23 cellular contexts compared by ENCODE assay signal in the genomic region with DNA sequence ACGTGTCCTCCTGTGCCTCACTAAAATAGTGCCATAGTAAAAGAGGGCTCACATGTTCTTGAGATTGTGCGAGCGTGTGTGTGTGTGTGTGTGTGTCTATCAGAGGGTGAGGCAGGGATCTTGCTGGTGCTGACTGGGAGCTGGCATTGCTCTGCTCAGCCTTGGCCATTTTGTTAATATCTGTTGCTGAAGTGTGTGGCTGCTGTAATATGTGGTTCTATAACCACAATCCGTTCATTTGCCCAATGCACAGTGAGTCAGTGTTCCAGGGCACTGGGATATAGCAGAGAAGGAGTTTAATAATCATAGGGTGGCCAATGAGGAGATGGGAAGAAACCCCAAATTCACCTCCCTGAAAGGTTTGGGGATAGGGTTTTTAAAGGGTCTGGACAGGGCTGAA.
A peak's percentile ranks its signal among the peaks of the same experiment; 100 is the strongest.
DNase-seq lines count a peak whose midpoint lies in the region; ATAC-seq and TF ChIP-seq lines count a peak whose summit lies in the region.
"Had no signal": no experiment of that assay in that cellular context is flagged by ENCODE, and none has a peak within 500 bp of the region (broad histone marks: within the 10 kb centered on the region; RNA-seq: fewer than 3 reads in every experiment).

No MANE protein-coding gene starts in this region.

- H2BK20ac ChIP-seq in IMR-90 (ENCODE audit: low read depth, low read length) = no peak overlapping the region

- H4K91ac ChIP-seq in IMR-90 (ENCODE audit: insufficient read depth, low read depth, low read length) = no peak overlapping the region

- peak overlapping the region; percentile 12 for H3K4ac ChIP-seq in IMR-90 (ENCODE audit: low read depth, low read length)

- H2AK9ac ChIP-seq in IMR-90 (replicated peaks; ENCODE audit: low read depth, low read length, poor library complexity) = no peak overlapping the region

- H4K5ac ChIP-seq in IMR-90 (ENCODE audit: low read depth, low read length) = no peak overlapping the region

- H3K18ac ChIP-seq in IMR-90 (ENCODE audit: low read depth, low read length) = no peak overlapping the region

- no peak for TF ChIP-seq EP300 in transverse colon (IDR thresholded peaks at IDR 0.05; ENCODE audit: low read depth)

- CTCF ChIA-PET in CD4-positive, alpha-beta memory T cell (lab: Charles Lee; ENCODE audit: partially characterized antibody) = no interaction called here
- CTCF ChIA-PET in IMR-90 (lab: Yijun Ruan, JAX) = no interaction called here

- no peak for DNase-seq in CD4-positive, alpha-beta memory T cell
- no peak for DNase-seq in IMR-90
- DNase-seq in choroid plexus epithelial cell (ENCODE audit: low read depth) = peak; percentile 22
- no peak for DNase-seq in mesothelial cell of epicardium (ENCODE audit: low spot score in 2 of 2, unreplicated experiment in 2 of 2)
- no peak for DNase-seq in transverse colon
- DNase-seq in left cardiac atrium = no peak
- no peak for DNase-seq in NCI-H1436 (lab: John Stamatoyannopoulos, UW)
- DNase-seq: adrenal gland, cortex of kidney, DMS 273 treated with DMSO at 0.1 percent for 48 hours, heart right ventricle, mucosa of descending colon, NCI-H1105, NCI-H2081 treated with DMSO at 0.1 percent for 48 hours, NCI-H510A, Peyer's patch, posterior cingulate gyrus, WERI-Rb-1 had no signal

- no CpG with 5 or more reads among the region's 4 CpGs for WGBS in IMR-90 (ENCODE audit: extremely low coverage in 2 of 2, insufficient read length in 1 of 2), 2 experiments
- 84 to 90% methylated on average over 3 to 4 of the region's 4 CpGs for WGBS in transverse colon (ENCODE audit: low coverage in 1 of 2), 2 donors

- peaks cover 19 to 82% of the 10 kb centered on the region in 2 experiments for H3K79me1 ChIP-seq in IMR-90 (ENCODE audit: low read depth in 1 of 2, low read length in 2 of 2)

- TF ChIP-seq RAD21 in IMR-90 (IDR thresholded peaks at IDR 0.05; ENCODE audit: low read length) = no peak

- dilution Hi-C loops in IMR-90 (cut with HindIII; ENCODE audit: low sequenced_read_pairs, unreplicated experiment) = no loop called here

- BruUV-seq in IMR-90 (replicated peaks; lab: Mats Ljungman, UMichigan) = no TSS peak

- peaks cover 56% of the 10 kb centered on the region for H3K4me1 ChIP-seq in CD4-positive, alpha-beta memory T cell (ENCODE audit: insufficient read depth, low read length)
- H3K4me1 ChIP-seq in IMR-90 (ENCODE audit: control insufficient read depth, insufficient read depth, low read length) (peaks cover 14% of the 10 kb centered on the region), transverse colon (no peaks in the 10 kb centered on the region)
- H3K4me1 ChIP-seq: adrenal gland, Peyer's patch had no signal

- in situ Hi-C loops in IMR-90 (cut with MboI; ENCODE audit: low sequenced_read_pairs) (no loop called here), transverse colon (cut with MboI; ENCODE audit: low pct_ligation_motif_present in 1 of 4, low pct_unique_long_range_greater_than_20kb in 1 of 4, low sequenced_read_pairs in 3 of 4) (no loop called here)

- no peak overlapping the region for H3K4me3 ChIP-seq in CD4-positive, alpha-beta memory T cell (ENCODE audit: low read length in 2 of 2)
- no peak overlapping the region for H3K4me3 ChIP-seq in IMR-90 (ENCODE audit: insufficient read depth, low read depth, low read length)
- no peak overlapping the region for H3K4me3 ChIP-seq in choroid plexus epithelial cell (ENCODE audit: low read depth, low read length)
- no peak overlapping the region for H3K4me3 ChIP-seq in transverse colon
- H3K4me3 ChIP-seq: adrenal gland, heart right ventricle, mucosa of descending colon, Peyer's patch had no signal

- no peak overlapping the region for H3K4me2 ChIP-seq in IMR-90 (ENCODE audit: low read depth, low read length)

- H3K36me3 Mint-ChIP-seq in CD4-positive, alpha-beta memory T cell = peaks cover 3 to 9% of the 10 kb centered on the region in 2 donors
- H3K36me3 Mint-ChIP-seq in mesothelial cell of epicardium = no peaks in the 10 kb centered on the region

- TF ChIP-seq CTCF in IMR-90 (conservative IDR thresholded peaks at IDR 0.05; ENCODE audit: low read depth, low read length) (no peak), choroid plexus epithelial cell (conservative IDR thresholded peaks at IDR 0.05; ENCODE audit: low read depth, low read length) (no peak), mesothelial cell of epicardium (IDR thresholded peaks at IDR 0.05; ENCODE audit: unreplicated experiment) (no peak), transverse colon (IDR thresholded peaks at IDR 0.05) (no peak)

- no peak overlapping the region for H3K14ac ChIP-seq in IMR-90 (replicated peaks; ENCODE audit: low read depth, low read length)

- no peak overlapping the region for H2AFZ ChIP-seq in IMR-90 (replicated peaks; ENCODE audit: low read length, poor library complexity)

- no peaks in the 10 kb centered on the region for H3K27me3 Mint-ChIP-seq in CD4-positive, alpha-beta memory T cell
- H3K27me3 Mint-ChIP-seq in mesothelial cell of epicardium (ENCODE audit: low read depth) = no peaks in the 10 kb centered on the region

- no peaks in the 10 kb centered on the region for H3K9me3 ChIP-seq in CD4-positive, alpha-beta memory T cell (ENCODE audit: control insufficient read depth in 1 of 2, low read length in 2 of 2)
- no peaks in the 10 kb centered on the region for H3K9me3 ChIP-seq in IMR-90 (ENCODE audit: control insufficient read depth, insufficient read depth, low read length)
- no peaks in the 10 kb centered on the region for H3K9me3 ChIP-seq in transverse colon
- H3K9me3 ChIP-seq: adrenal gland, heart right ventricle, mucosa of descending colon, Peyer's patch had no signal

- ATAC-seq in IMR-90 (ENCODE audit: low read depth) (no peak), left cardiac atrium (no peak), GM19452 (IDR thresholded peaks at IDR 0.05; ENCODE audit: unreplicated experiment) (no peak)
- ATAC-seq: mucosa of descending colon, sciatic nerve had no signal

- TF ChIP-seq POLR2A in IMR-90 (IDR thresholded peaks at IDR 0.05; ENCODE audit: low read depth, low read length) (no peak), transverse colon (IDR thresholded peaks at IDR 0.05) (no peak)

- peak overlapping the region; percentile 11; the same call in 1 of the 2 replicates for H3K23ac ChIP-seq in IMR-90 (ENCODE audit: low read depth, low read length)

- no peaks in the 10 kb centered on the region for H3K9me3 Mint-ChIP-seq in CD4-positive, alpha-beta memory T cell
- no peaks in the 10 kb centered on the region for H3K9me3 Mint-ChIP-seq in mesothelial cell of epicardium
- H3K9me3 Mint-ChIP-seq: activated T-helper 2 cell treated with anti-CD3 and anti-CD28 coated beads, Interferon-gamma antibody, Interleukin-2, Interleukin-4, amounts not matched to agents 10 μg/mL and 5 μg/mL and 100 μg/mL, durations not matched to agents 14 hours and 24 hours and 36 hours; neural crest cell had no signal

- H3K4me1 Mint-ChIP-seq in CD4-positive, alpha-beta memory T cell = peaks cover 65 to 92% (median 73%) of the 10 kb centered on the region in 4 donors
- H3K4me1 Mint-ChIP-seq in mesothelial cell of epicardium = peaks cover 73% of the 10 kb centered on the region
- H3K4me1 Mint-ChIP-seq: neural crest cell had no signal

- H3K56ac ChIP-seq in IMR-90 (ENCODE audit: extremely low read depth, insufficient read depth, low read length) = no peak overlapping the region

- H2AK5ac ChIP-seq in IMR-90 (ENCODE audit: low read depth, low read length) = no peak overlapping the region

- H2BK15ac ChIP-seq in IMR-90 (ENCODE audit: low read depth, low read length) = no peak overlapping the region; the same call in 2 of the 3 replicates

- peaks cover 16% of the 10 kb centered on the region; the same call in 1 of the 2 replicates for H4K20me1 ChIP-seq in IMR-90 (ENCODE audit: insufficient read depth, low read length)

- H3K4me3 Mint-ChIP-seq in CD4-positive, alpha-beta memory T cell = peak overlapping the region in 3 of 8 donors; percentile 1 to 58 (median 57)
- H3K4me3 Mint-ChIP-seq in mesothelial cell of epicardium = no peak overlapping the region
- H3K4me3 Mint-ChIP-seq: neural crest cell had no signal

- no peak overlapping the region for H4K8ac ChIP-seq in IMR-90 (ENCODE audit: low read depth in 2 of 2, low read length in 2 of 2)

- H3K9ac ChIP-seq in IMR-90 (ENCODE audit: low read depth, low read length) = no peak overlapping the region

- intact Hi-C loops in CD4-positive, alpha-beta memory T cell (cut with micrococcal nuclease) = no loop called here
- intact Hi-C loops in IMR-90 (cut with micrococcal nuclease) (no loop called here), transverse colon (cut with DNase I; ENCODE audit: low total_unique reads) (no loop called here), left cardiac atrium (cut with DNase I) (no loop called here)

- peak overlapping the region in 4 of 7 donors; percentile 1 to 44 (median 16) for H3K27ac Mint-ChIP-seq in CD4-positive, alpha-beta memory T cell
- peak overlapping the region; percentile 26 for H3K27ac Mint-ChIP-seq in mesothelial cell of epicardium
- H3K27ac Mint-ChIP-seq: activated T-helper 2 cell treated with anti-CD3 and anti-CD28 coated beads, Interferon-gamma antibody, Interleukin-2, Interleukin-4, amounts not matched to agents 10 μg/mL and 5 μg/mL and 100 μg/mL, durations not matched to agents 14 hours and 24 hours and 36 hours had no signal

- H2BK120ac ChIP-seq in IMR-90 (ENCODE audit: low read depth, low read length) = no peak overlapping the region

- POLR2A ChIA-PET in CD4-positive, alpha-beta memory T cell (lab: Charles Lee; ENCODE audit: partially characterized antibody) = interaction anchor here (1.5 kb wide), 1 partner anchor 46 kb away, joined by 3 read pairs; no protein-coding TSS in a partner anchor
- POLR2A ChIA-PET in IMR-90 (lab: Charles Lee; ENCODE audit: unreplicated experiment) = no interaction called here

- H3K27ac ChIP-seq in CD4-positive, alpha-beta memory T cell (ENCODE audit: low read depth, low read length) = no peak overlapping the region
- H3K27ac ChIP-seq in IMR-90 (ENCODE audit: insufficient read depth, low read length) (no peak overlapping the region), transverse colon (no peak overlapping the region)
- H3K27ac ChIP-seq: adrenal gland, C4-2B, Peyer's patch, WERI-Rb-1 had no signal

- H3K27me3 ChIP-seq in CD4-positive, alpha-beta memory T cell (ENCODE audit: insufficient read depth, low read length) = no peaks in the 10 kb centered on the region
- H3K27me3 ChIP-seq in IMR-90 (ENCODE audit: control insufficient read depth, insufficient read depth, low read length) (no peaks in the 10 kb centered on the region), transverse colon (no peaks in the 10 kb centered on the region)
- H3K27me3 ChIP-seq: adrenal gland, Peyer's patch had no signal

- H3K9me1 ChIP-seq in IMR-90 (ENCODE audit: insufficient read depth, low read length) = peaks cover 29% of the 10 kb centered on the region

- no peak overlapping the region for H2BK5ac ChIP-seq in IMR-90 (ENCODE audit: low read depth, low read length, poor library complexity, severe bottlenecking)

- no peaks in the 10 kb centered on the region for H3K36me3 ChIP-seq in CD4-positive, alpha-beta memory T cell (ENCODE audit: insufficient read depth, low read length)
- H3K36me3 ChIP-seq in IMR-90 (ENCODE audit: control insufficient read depth, insufficient read depth, low read length) (no peaks in the 10 kb centered on the region), transverse colon (no peaks in the 10 kb centered on the region)
- H3K36me3 ChIP-seq: adrenal gland, heart right ventricle, Peyer's patch, WERI-Rb-1 had no signal

TF ChIP-seq in IMR-90, 13 proteins besides CTCF, POLR2A, EP300 and RAD21 (continues in another document):
- TF ChIP-seq NFE2L2 (IDR thresholded peaks at IDR 0.05; ENCODE audit: low read depth, low read length) (no peak), RFX5 (IDR thresholded peaks at IDR 0.05; ENCODE audit: low read depth, low read length) (no peak)
